In the genomic region with DNA sequence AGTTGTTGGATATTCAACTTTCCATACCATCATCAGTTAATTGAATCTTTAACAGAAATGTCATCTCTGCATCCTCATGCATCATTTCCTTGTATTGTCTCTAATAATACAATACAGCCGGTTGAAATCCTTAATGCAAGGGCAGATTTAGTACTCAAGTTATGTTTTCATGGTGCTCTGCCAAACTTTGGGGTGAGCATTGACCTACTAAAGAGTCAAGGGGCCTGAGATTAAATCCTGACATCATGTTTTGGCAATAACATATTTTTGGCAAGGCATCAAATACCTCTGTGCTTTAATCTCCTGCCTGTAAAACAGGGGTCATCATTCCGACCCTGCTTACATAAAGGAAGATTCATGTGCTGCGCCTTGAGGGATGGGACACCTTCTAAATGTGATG, we compare ENCODE assay signal across 25 cellular contexts.
"Had no signal": no experiment of that assay in that cellular context is flagged by ENCODE, and none has a peak within 500 bp of the region (broad histone marks: within the 10 kb centered on the region; RNA-seq: fewer than 3 reads in every experiment).

No MANE protein-coding gene starts in this region.

- DNase-seq: activated CD4-positive, alpha-beta T cell treated with anti-CD3 and anti-CD28 coated beads for 4 hours; activated CD8-positive, alpha-beta memory T cell treated with anti-CD3 and anti-CD28 coated beads, Interleukin-2, amount 50 U/mL, for 4 hours; activated CD8-positive, alpha-beta T cell treated with anti-CD3 and anti-CD28 coated beads for 36 hours; activated naive CD4-positive, alpha-beta T cell treated with anti-CD3 and anti-CD28 coated beads, Interleukin-2, amount 50 U/mL, for 16 hours; activated naive CD8-positive, alpha-beta T cell treated with anti-CD3 and anti-CD28 coated beads, Interleukin-2, amount 10 ng/mL, durations not matched to agents 7 days and 5 days; activated T-cell treated with anti-CD3 and anti-CD28 coated beads, Interleukin-2, amount 50 U/mL, for 72 hours; adrenal gland; body of pancreas; KG1; NCI-H1092; NCI-H1417; NCI-H1930; NCI-H2171; NCI-H2227 treated with DMSO at 0.1 percent for 48 hours; NCI-H510A; NCI-H526 treated with DMSO at 0.1 percent for 48 hours; NK-92 treated with Interleukin-12 subunit alpha and Interleukin-12 subunit beta, amount 100 ng/mL, for 24 hours; OCI-M1; RPMI8226 had no signal

- ATAC-seq: activated CD4-positive, CD25-positive, alpha-beta regulatory T cell treated with anti-CD3 and anti-CD28 coated beads, Interleukin-2, amount 50 U/mL, for 24 hours; activated CD8-positive, alpha-beta T cell treated with anti-CD3 and anti-CD28 coated beads for 36 hours; activated T-cell treated with anti-CD3 and anti-CD28 coated beads, Interleukin-2, amount 50 U/mL, for 72 hours; body of pancreas; Panc1; Right ventricle myocardium inferior; SK-N-SH treated with all-trans-retinoic acid at 6 μM for 48 hours had no signal

- H3K36me3 ChIP-seq: adrenal gland, ascending aorta, SJSA1 had no signal

- H3K27ac ChIP-seq: adrenal gland, ascending aorta, body of pancreas, SJSA1 had no signal

- H3K9me3 ChIP-seq: adrenal gland, ascending aorta, body of pancreas, SJSA1 had no signal

- H3K4me1 ChIP-seq: adrenal gland, ascending aorta, body of pancreas, SJSA1 had no signal

- H3K27me3 ChIP-seq: adrenal gland, ascending aorta, body of pancreas, SJSA1 had no signal

- H3K4me3 ChIP-seq: adrenal gland, ascending aorta, body of pancreas, SJSA1 had no signal
